In the genomic region with DNA sequence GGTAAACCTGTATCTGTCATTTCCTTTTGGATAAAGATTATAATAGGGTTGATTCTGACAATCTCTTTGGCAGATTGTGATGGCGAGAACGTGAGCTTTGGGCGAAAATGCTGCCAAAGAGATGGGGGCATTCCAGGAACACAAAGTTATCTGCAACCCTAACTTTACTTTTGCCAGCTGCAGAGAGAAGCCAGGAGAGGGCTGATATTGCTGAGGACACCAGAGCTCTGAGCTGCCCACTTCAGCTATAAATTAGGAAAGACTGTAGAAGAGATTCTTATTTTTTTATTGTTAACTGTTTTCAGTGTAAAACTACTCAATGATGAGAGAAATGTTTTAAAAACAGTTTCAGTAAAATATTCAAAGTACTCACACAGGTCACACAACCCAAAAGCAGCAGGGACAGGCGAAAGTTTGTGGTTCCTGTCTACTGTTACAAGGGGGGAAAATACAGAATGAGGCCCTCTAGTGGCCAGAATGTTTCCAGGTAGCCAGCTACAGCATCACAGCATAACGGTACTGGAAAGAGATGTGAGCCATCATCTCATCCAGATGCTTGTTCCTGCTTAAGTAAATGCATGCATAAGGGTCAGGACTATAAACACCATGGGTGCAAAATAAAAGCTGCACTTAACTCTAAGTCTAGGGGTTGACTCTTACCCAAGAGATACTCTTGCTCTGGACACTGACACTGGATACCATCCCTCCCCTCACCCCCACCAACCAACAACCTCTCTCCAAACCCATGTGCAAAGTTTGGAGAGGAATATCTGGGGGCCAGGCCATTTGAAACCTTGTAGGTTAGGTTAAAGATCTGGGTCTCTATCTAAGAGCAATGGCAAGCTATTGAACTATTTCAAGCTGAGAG, we compare ENCODE assay signal across 1 cellular context.
A peak's percentile ranks its signal among the peaks of the same experiment; 100 is the strongest.
TF ChIP-seq lines count a peak whose summit lies in the region.

No MANE protein-coding gene starts in this region.

TF ChIP-seq in GM12878, 131 proteins besides CTCF, POLR2A, EP300 and RAD21 (continued from another document):
- TF ChIP-seq YY1 (IDR thresholded peaks at IDR 0.05; ENCODE audit: low read depth, low read length) (0 out of 2 replicates have a peak, but pooled peaks have one; percentile 12), HDGF (IDR thresholded peaks at IDR 0.05) (no peak), ZNF217 (IDR thresholded peaks at IDR 0.05) (no peak), POU2F2 (IDR thresholded peaks at IDR 0.05; ENCODE audit: borderline replicate concordance, low read depth, low read length) (no peak), SIX5 (IDR thresholded peaks at IDR 0.05; ENCODE audit: low read depth, low read length, severe bottlenecking) (no peak)
- TF ChIP-seq, protein P1, sequence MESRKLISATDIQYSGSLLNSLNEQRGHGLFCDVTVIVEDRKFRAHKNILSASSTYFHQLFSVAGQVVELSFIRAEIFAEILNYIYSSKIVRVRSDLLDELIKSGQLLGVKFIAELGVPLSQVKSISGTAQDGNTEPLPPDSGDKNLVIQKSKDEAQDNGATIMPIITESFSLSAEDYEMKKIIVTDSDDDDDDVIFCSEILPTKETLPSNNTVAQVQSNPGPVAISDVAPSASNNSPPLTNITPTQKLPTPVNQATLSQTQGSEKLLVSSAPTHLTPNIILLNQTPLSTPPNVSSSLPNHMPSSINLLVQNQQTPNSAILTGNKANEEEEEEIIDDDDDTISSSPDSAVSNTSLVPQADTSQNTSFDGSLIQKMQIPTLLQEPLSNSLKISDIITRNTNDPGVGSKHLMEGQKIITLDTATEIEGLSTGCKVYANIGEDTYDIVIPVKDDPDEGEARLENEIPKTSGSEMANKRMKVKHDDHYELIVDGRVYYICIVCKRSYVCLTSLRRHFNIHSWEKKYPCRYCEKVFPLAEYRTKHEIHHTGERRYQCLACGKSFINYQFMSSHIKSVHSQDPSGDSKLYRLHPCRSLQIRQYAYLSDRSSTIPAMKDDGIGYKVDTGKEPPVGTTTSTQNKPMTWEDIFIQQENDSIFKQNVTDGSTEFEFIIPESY (IDR thresholded peaks at IDR 0.05): no peak
